In the genomic region with DNA sequence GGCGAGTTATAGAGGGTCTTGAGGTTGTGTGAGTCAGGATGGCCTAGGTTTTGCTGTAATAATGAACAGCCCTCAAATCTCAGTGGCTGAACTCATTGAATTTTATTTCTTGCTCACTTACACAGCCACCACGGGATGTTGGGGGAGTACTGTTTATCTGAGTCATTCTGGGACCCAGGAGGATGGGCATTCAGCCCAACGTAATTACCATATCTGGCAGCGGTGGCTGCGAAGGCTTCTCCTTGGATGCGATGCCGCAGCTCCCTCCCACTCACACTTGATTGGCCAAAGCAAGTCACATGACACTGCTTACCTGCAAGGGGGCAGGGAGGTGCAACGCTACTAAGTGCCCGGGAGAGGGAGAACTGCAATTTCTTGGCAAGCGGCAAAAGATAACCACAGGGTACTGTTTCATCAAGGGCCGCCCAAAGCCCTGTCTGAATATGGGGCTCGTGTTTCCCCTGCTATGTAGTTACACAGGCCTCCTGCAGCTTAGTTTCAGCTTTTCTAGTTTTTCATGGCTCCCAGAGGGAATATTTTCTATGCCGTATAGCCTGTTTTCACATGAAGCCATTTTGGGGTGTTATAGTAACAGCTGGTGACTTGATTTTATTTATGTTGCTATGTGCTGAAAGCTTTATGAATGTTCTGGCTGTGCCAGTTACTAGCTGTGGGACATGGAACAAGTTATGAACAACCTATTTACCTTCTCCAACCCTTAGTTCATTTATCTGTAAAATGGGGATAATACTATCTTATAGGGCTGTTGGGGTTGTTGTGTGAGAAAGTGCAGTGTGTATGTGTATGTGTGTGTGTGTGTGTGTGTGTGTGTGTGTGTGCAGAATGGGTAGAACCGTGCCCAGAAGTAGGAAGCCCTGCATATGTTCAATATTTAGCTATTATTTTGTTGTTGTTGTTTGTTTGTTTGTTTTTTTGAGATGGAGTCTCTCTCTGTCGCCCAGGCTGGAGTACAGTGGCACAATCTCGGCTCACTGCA, we compare ENCODE assay signal across 8 cellular contexts. TPM values are rescaled to one million over a fixed set of nuclear protein-coding genes. Genes with fewer than 3 reads are reported as not detected.
A peak's percentile ranks its signal among the peaks of the same experiment; 100 is the strongest.
DNase-seq lines count a peak whose midpoint lies in the region; ATAC-seq, FAIRE-seq and TF ChIP-seq lines count a peak whose summit lies in the region.

No MANE protein-coding gene starts in this region.

- peak; percentile 83 for FAIRE-seq in GM12892 (lab: Jason Lieb, UNC)

- ATAC-seq in HG02763 (IDR thresholded peaks at IDR 0.05; ENCODE audit: unreplicated experiment) (no peak), GM18861 (IDR thresholded peaks at IDR 0.05; ENCODE audit: unreplicated experiment) (no peak)

- TF ChIP-seq POLR2A in GM12892 (IDR thresholded peaks at IDR 0.05; ENCODE audit: low read depth, low read length), result no peak

- DNase-seq in GM12892 (ENCODE audit: insufficient read length) (peak; percentile 55), NCI-H526 (lab: John Stamatoyannopoulos, UW) (peak; percentile 90 to 94), hippocampal formation (lab: John Stamatoyannopoulos, UW) (peak; percentile 32 to 61), DMS79 (lab: John Stamatoyannopoulos, UW) (no peak)
- DNase-seq in activated T-helper 9 cell treated with anti-CD3 and anti-CD28 coated beads, Interleukin-2, amount 50 U/mL, for 16 hours (ENCODE audit: low read depth), result peak; percentile 57
- peak; percentile 13 to 35 for DNase-seq in stimulated activated CD8-positive, alpha-beta memory T cell treated with anti-CD3 and anti-CD28 coated beads, Interleukin-15, amount 100 ng/mL, for 4 hours (ENCODE audit: low read depth in 2 of 2)

RNA-seq across cellular contexts. Expression of a gene that starts 20.1 kb away (rescaled TPM):
- polyA plus RNA-seq in GM12892 (2012; ENCODE audit: missing spikeins), result 3.6 TPM

RNA-seq across cellular contexts. Expression of a gene that starts 20.4 kb away (rescaled TPM):
- polyA plus RNA-seq in GM12892 (2012; ENCODE audit: missing spikeins), result 67.7 TPM
